In genomic region chr9:77488439-77489126, GRCh38 we compare ENCODE assay signal across 8 cellular contexts.
DNase-seq lines count a peak whose midpoint lies in the region; ATAC-seq and TF ChIP-seq lines count a peak whose summit lies in the region.

No MANE protein-coding gene starts in this region.

- H3K4me1 ChIP-seq in OCI-LY7 (ENCODE audit: insufficient read depth, low read length, poor library complexity, severe bottlenecking) (no peaks in the 10 kb centered on the region), gastrocnemius medialis (no peaks in the 10 kb centered on the region)

- in situ Hi-C loops in gastrocnemius medialis (cut with MboI; ENCODE audit: low sequenced_read_pairs in 4 of 4), result no loop called here

- H3K79me2 ChIP-seq in OCI-LY7 (ENCODE audit: insufficient read depth, low read depth, low read length), result no peaks in the 10 kb centered on the region

- H3K27ac ChIP-seq in AG04450 (ENCODE audit: low read depth, low read length), result no peak overlapping the region
- no peak overlapping the region for H3K27ac ChIP-seq in OCI-LY7 (ENCODE audit: low read depth, low read length, poor library complexity, severe bottlenecking)
- H3K27ac ChIP-seq in gastrocnemius medialis, result no peak overlapping the region

- ATAC-seq in GM18511 (IDR thresholded peaks at IDR 0.05; ENCODE audit: unreplicated experiment) (peak; percentile 75), GM21390 (IDR thresholded peaks at IDR 0.05; ENCODE audit: unreplicated experiment) (no peak), gastrocnemius medialis (no peak)

- DNase-seq in AG04450 (ENCODE audit: low read depth, low spot score) (no peak), OCI-LY7 (ENCODE audit: low spot score) (peak; percentile 5), epithelial cell of esophagus (ENCODE audit: low read depth) (peak; percentile 25), NCI-H2029 (lab: John Stamatoyannopoulos, UW) (no peak), anterior cingulate cortex (lab: John Stamatoyannopoulos, UW) (no peak), gastrocnemius medialis (no peak)

- no peak overlapping the region for H2AFZ ChIP-seq in OCI-LY7 (ENCODE audit: low read length)

- no peak overlapping the region for H3K4me3 ChIP-seq in AG04450 (ENCODE audit: low read depth, low read length)
- no peak overlapping the region for H3K4me3 ChIP-seq in OCI-LY7 (ENCODE audit: low read depth, low read length, poor library complexity, severe bottlenecking)
- H3K4me3 ChIP-seq in epithelial cell of esophagus (ENCODE audit: low read length), result no peak overlapping the region
- H3K4me3 ChIP-seq in gastrocnemius medialis, result no peak overlapping the region

- CTCF ChIA-PET in AG04450 (lab: Charles Lee) (interaction anchor here (0.6 to 6.9 kb wide), 11 partner anchors 10 to 372 kb away, joined by 3 to 53 read pairs (median 5); no protein-coding TSS in a partner anchor), OCI-LY7 (lab: Charles Lee; ENCODE audit: unreplicated experiment) (no interaction called here)

- intact Hi-C loops in OCI-LY7 (cut with micrococcal nuclease; ENCODE audit: unreplicated experiment) (loop anchor here (1.0 kb wide), 1 partner anchor 29 kb away; no protein-coding TSS in a partner anchor), gastrocnemius medialis (cut with DNase I; ENCODE audit: low total_unique reads) (no loop called here)

- H3K9me3 ChIP-seq in AG04450 (ENCODE audit: control insufficient read depth, insufficient read depth, low read length) (peaks cover 3% of the 10 kb centered on the region; the same call in 1 of the 2 replicates), OCI-LY7 (ENCODE audit: low read length) (no peaks in the 10 kb centered on the region), gastrocnemius medialis (no peaks in the 10 kb centered on the region)

- TF ChIP-seq CTCF in AG04450 (IDR thresholded peaks at IDR 0.05; ENCODE audit: low read depth, low read length) (peak; percentile 63), OCI-LY7 (conservative IDR thresholded peaks at IDR 0.05; ENCODE audit: low read length) (peak; percentile 59), epithelial cell of esophagus (IDR thresholded peaks at IDR 0.05; ENCODE audit: insufficient read depth, low read depth, low read length, missing control alignments) (peak; percentile 67), gastrocnemius medialis (IDR thresholded peaks at IDR 0.05 in 4 of 5, conservative IDR thresholded peaks at IDR 0.05 in 1 of 5) (no peak)

- H3K9me2 ChIP-seq in OCI-LY7 (ENCODE audit: insufficient read depth, low read length), result no peaks in the 10 kb centered on the region

- no peak for TF ChIP-seq POLR2A in gastrocnemius medialis (IDR thresholded peaks at IDR 0.05)

- H4K20me1 ChIP-seq in OCI-LY7 (ENCODE audit: insufficient read depth, low read length), result no peaks in the 10 kb centered on the region

- POLR2A ChIA-PET in AG04450 (lab: Yijun Ruan, JAX) (no interaction called here), OCI-LY7 (lab: Charles Lee) (interaction anchor here (0.5 to 1.1 kb wide), 3 partner anchors 9 to 518 kb away, joined by 3 to 9 read pairs (median 3); no protein-coding TSS in a partner anchor)

- H3K4me2 ChIP-seq in OCI-LY7 (ENCODE audit: low read length), result no peak overlapping the region

- H3K36me3 ChIP-seq in OCI-LY7 (ENCODE audit: insufficient read depth, low read length), result no peaks in the 10 kb centered on the region
- no peaks in the 10 kb centered on the region for H3K36me3 ChIP-seq in gastrocnemius medialis

- H3K27me3 ChIP-seq in AG04450 (ENCODE audit: control insufficient read depth, insufficient read depth, low read length) (no peaks in the 10 kb centered on the region), gastrocnemius medialis (no peaks in the 10 kb centered on the region)

- no TSS peak for BruUV-seq in OCI-LY7 (replicated peaks; lab: Mats Ljungman, UMichigan)

Comparison
In these comparisons a context has a peak if more than half of its experiments do, and no peak if none do; other contexts are left out.
1. DNase-seq: peak in OCI-LY7 (single experiment) and epithelial cell of esophagus (single experiment); none in AG04450 (single experiment), NCI-H2029 (single experiment), anterior cingulate cortex (0 of 58) and gastrocnemius medialis (0 of 2).
2. CTCF ChIP-seq: peak in AG04450 (single experiment), OCI-LY7 (single experiment) and epithelial cell of esophagus (single experiment); none in gastrocnemius medialis (0 of 5).